Comparison of ENCODE assay signal across 20 cellular contexts in genomic region chr13:105591308-105591707, GRCh38.
DNase-seq lines count a peak whose midpoint lies in the region; ATAC-seq and TF ChIP-seq lines count a peak whose summit lies in the region.
"Had no signal": no experiment of that assay in that cellular context is flagged by ENCODE, and none has a peak within 500 bp of the region (broad histone marks: within the 10 kb centered on the region; RNA-seq: fewer than 3 reads in every experiment).

No MANE protein-coding gene starts in this region.

- H3K27ac ChIP-seq in gastroesophageal sphincter: no peak overlapping the region
- H3K27ac ChIP-seq in endodermal cell (ENCODE audit: low read depth, low read length): no peak overlapping the region
- H3K27ac ChIP-seq: A549; BLaER1 treated with 17β-estradiol and CSF1 and Interleukin-3, amounts not matched to agents 10 nM and 100 nM had no signal

- no peak for ATAC-seq in gastroesophageal sphincter
- ATAC-seq: A549 had no signal

- no peak for DNase-seq in HFFc6
- peak; percentile 42 for DNase-seq in amniotic epithelial cell (ENCODE audit: low read depth)
- DNase-seq in mesothelial cell of epicardium (ENCODE audit: low spot score in 2 of 2, unreplicated experiment in 2 of 2): no peak
- no peak for DNase-seq in dedifferentiated amniotic fluid mesenchymal stem cell (ENCODE audit: extremely low spot score)
- no peak for DNase-seq in endodermal cell
- DNase-seq: 8988T; ACHN; AML-193; BE2C; Calu3; CD4-positive, alpha-beta T cell; COR-L47; DMS53; DMS79 treated with DMSO at 0.1 percent for 48 hours; H7; HCEC 1CT had no signal

- H3K4me3 Mint-ChIP-seq in HFFc6 (peak overlapping the region; percentile 46; the same call in 1 of the 2 replicates), mesothelial cell of epicardium (no peak overlapping the region), endodermal cell (no peak overlapping the region)
- H3K4me3 Mint-ChIP-seq: CD14-positive monocyte; CD4-positive, alpha-beta T cell had no signal

- H3K36me3 Mint-ChIP-seq in HFFc6 (ENCODE audit: low read depth) (no peaks in the 10 kb centered on the region), mesothelial cell of epicardium (peaks cover 2% of the 10 kb centered on the region), endodermal cell (ENCODE audit: low read depth) (no peaks in the 10 kb centered on the region)
- H3K36me3 Mint-ChIP-seq: CD14-positive monocyte had no signal

- no peak for TF ChIP-seq POLR2A in gastroesophageal sphincter (IDR thresholded peaks at IDR 0.05)

- WGBS in gastroesophageal sphincter (ENCODE audit: low coverage in 1 of 2), 2 donors: 83 to 90% methylated on average over 4 of the region's 4 CpGs
- WGBS in endodermal cell (ENCODE audit: insufficient coverage in 1 of 2, insufficient read length in 1 of 2), 2 experiments: 88 to 95% methylated on average over 1 to 3 of the region's 4 CpGs

- H3K27ac Mint-ChIP-seq in HFFc6 (no peak overlapping the region), mesothelial cell of epicardium (peak overlapping the region; percentile 3), endodermal cell (no peak overlapping the region)
- H3K27ac Mint-ChIP-seq: CD14-positive monocyte; CD4-positive, alpha-beta T cell had no signal

- H3K27me3 Mint-ChIP-seq in HFFc6 (ENCODE audit: insufficient read depth) (peaks cover 3% of the 10 kb centered on the region), mesothelial cell of epicardium (ENCODE audit: low read depth) (no peaks in the 10 kb centered on the region), endodermal cell (ENCODE audit: insufficient read depth) (no peaks in the 10 kb centered on the region)
- H3K27me3 Mint-ChIP-seq: CD4-positive, alpha-beta T cell had no signal

- no peak overlapping the region for H3K4me3 ChIP-seq in gastroesophageal sphincter
- H3K4me3 ChIP-seq in endodermal cell (ENCODE audit: low read length): no peak overlapping the region
- H3K4me3 ChIP-seq: A549; BLaER1 treated with 17β-estradiol and CSF1 and Interleukin-3, amounts not matched to agents 10 nM and 100 nM had no signal

- H3K9me3 ChIP-seq in gastroesophageal sphincter (no peaks in the 10 kb centered on the region), endodermal cell (ENCODE audit: control insufficient read depth, low read length) (no peaks in the 10 kb centered on the region)
- H3K9me3 ChIP-seq: A549; BE2C; BLaER1 treated with 17β-estradiol and CSF1 and Interleukin-3, amounts not matched to agents 10 nM and 100 nM had no signal

- H3K36me3 ChIP-seq in gastroesophageal sphincter (no peaks in the 10 kb centered on the region), endodermal cell (ENCODE audit: control insufficient read depth, insufficient read depth, low read length) (no peaks in the 10 kb centered on the region)
- H3K36me3 ChIP-seq: BE2C; BLaER1 treated with 17β-estradiol and CSF1 and Interleukin-3, amounts not matched to agents 10 nM and 100 nM had no signal

- H3K9ac ChIP-seq in endodermal cell (ENCODE audit: extremely low read depth, low read length, poor library complexity, severe bottlenecking): no peak overlapping the region
- H3K9ac ChIP-seq: BLaER1 treated with 17β-estradiol and CSF1 and Interleukin-3, amounts not matched to agents 10 nM and 100 nM had no signal

- TF ChIP-seq CTCF in HFFc6 (IDR thresholded peaks at IDR 0.05): no peak
- TF ChIP-seq CTCF in mesothelial cell of epicardium (IDR thresholded peaks at IDR 0.05; ENCODE audit: unreplicated experiment): no peak
- TF ChIP-seq CTCF in gastroesophageal sphincter (IDR thresholded peaks at IDR 0.05): no peak
- TF ChIP-seq CTCF in endodermal cell (conservative IDR thresholded peaks at IDR 0.05): no peak

- no peak for TF ChIP-seq EP300 in gastroesophageal sphincter (IDR thresholded peaks at IDR 0.05)

- H3K4me1 ChIP-seq in gastroesophageal sphincter (no peaks in the 10 kb centered on the region), endodermal cell (ENCODE audit: control insufficient read depth, insufficient read depth, low read length) (no peaks in the 10 kb centered on the region)
- H3K4me1 ChIP-seq: A549; BE2C; BLaER1 treated with 17β-estradiol and CSF1 and Interleukin-3, amounts not matched to agents 10 nM and 100 nM had no signal

- H3K27me3 ChIP-seq in gastroesophageal sphincter: no peaks in the 10 kb centered on the region
- no peaks in the 10 kb centered on the region for H3K27me3 ChIP-seq in endodermal cell (ENCODE audit: control insufficient read depth, insufficient read depth, low read length, poor library complexity, severe bottlenecking)
- H3K27me3 ChIP-seq: BE2C; BLaER1 treated with 17β-estradiol and CSF1 and Interleukin-3, amounts not matched to agents 10 nM and 100 nM had no signal

- H3K4me1 Mint-ChIP-seq in HFFc6 (ENCODE audit: low read depth) (peaks cover 51% of the 10 kb centered on the region; the same call in 1 of the 2 replicates), mesothelial cell of epicardium (peaks cover 45% of the 10 kb centered on the region), endodermal cell (no peaks in the 10 kb centered on the region)
- H3K4me1 Mint-ChIP-seq: CD14-positive monocyte had no signal

- H3K9me3 Mint-ChIP-seq in HFFc6 (no peaks in the 10 kb centered on the region; the same call in 1 of the 2 replicates), mesothelial cell of epicardium (peaks cover 3% of the 10 kb centered on the region), endodermal cell (no peaks in the 10 kb centered on the region)
- H3K9me3 Mint-ChIP-seq: CD4-positive, alpha-beta T cell had no signal
